ENCODE assay signal across 8 cellular contexts in the genomic region with DNA sequence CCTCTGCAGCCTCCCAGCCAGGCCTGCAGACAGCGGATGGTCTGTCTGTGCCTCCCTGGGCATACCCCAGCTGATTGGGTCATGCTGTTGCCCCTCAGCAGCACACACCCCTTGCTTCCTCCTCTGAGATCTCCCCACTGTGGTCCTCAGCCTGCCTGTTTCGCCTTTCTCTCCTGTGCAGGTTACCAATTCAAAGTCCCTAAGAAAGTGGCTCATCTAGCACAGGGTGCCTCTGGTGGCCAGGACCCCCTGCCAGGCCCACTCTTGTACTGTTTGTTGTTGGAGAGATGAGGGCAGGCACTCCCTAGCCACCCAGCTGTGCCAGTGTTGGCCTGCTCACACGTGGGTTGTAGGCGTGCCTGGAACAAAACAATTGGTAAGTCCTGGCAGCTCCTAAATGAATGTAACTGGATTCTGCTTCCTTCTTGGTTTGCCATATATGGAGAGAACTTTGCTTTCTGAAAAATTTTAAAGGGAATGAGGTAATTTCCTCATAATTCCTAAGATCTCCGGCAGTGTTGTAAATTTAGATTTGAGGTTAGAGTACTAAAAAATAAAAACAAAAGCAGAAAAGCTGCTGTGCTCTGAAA.
A peak's percentile ranks its signal among the peaks of the same experiment; 100 is the strongest.
DNase-seq lines count a peak whose midpoint lies in the region; ATAC-seq and TF ChIP-seq lines count a peak whose summit lies in the region.

No MANE protein-coding gene starts in this region.

- H3K36me3 ChIP-seq in PC-3 (ENCODE audit: low read depth, low read length), result no peaks in the 10 kb centered on the region
- no peaks in the 10 kb centered on the region for H3K36me3 ChIP-seq in CD8-positive, alpha-beta memory T cell (ENCODE audit: insufficient read depth, low read length)
- no peaks in the 10 kb centered on the region for H3K36me3 ChIP-seq in Karpas-422 (ENCODE audit: insufficient read depth, low read length)

- H3F3A ChIP-seq in PC-3 (ENCODE audit: low read length, unreplicated experiment), result no peaks in the 10 kb centered on the region

- H3K9me3 ChIP-seq in PC-3 (ENCODE audit: low read length), result no peaks in the 10 kb centered on the region
- no peaks in the 10 kb centered on the region for H3K9me3 ChIP-seq in CD8-positive, alpha-beta memory T cell (ENCODE audit: low read length)
- H3K9me3 ChIP-seq in Karpas-422 (ENCODE audit: low read length), result no peaks in the 10 kb centered on the region

- H3K36me3 Mint-ChIP-seq in CD8-positive, alpha-beta memory T cell, result no peaks in the 10 kb centered on the region

- H3K4me2 ChIP-seq in PC-3 (ENCODE audit: low read length) (peak overlapping the region; percentile 10; the same call in 1 of the 2 replicates), Karpas-422 (ENCODE audit: low read depth, low read length, poor library complexity, severe bottlenecking) (no peak overlapping the region)

- no TSS peak for BruUV-seq in PC-3 (replicated peaks; lab: Mats Ljungman, UMichigan)

- H3K27ac Mint-ChIP-seq in CD8-positive, alpha-beta memory T cell, result no peak overlapping the region

- H3K4me1 ChIP-seq in PC-3 (ENCODE audit: insufficient read depth, low read length) (peaks cover 26% of the 10 kb centered on the region), foreskin keratinocyte (peaks cover 10% of the 10 kb centered on the region), Karpas-422 (ENCODE audit: low read length) (no peaks in the 10 kb centered on the region)
- H3K4me1 ChIP-seq in CD8-positive, alpha-beta memory T cell (ENCODE audit: insufficient read depth, low read length), result no peaks in the 10 kb centered on the region

- no peaks in the 10 kb centered on the region for H3K9me2 ChIP-seq in PC-3 (replicated peaks; ENCODE audit: low read length)
- no peaks in the 10 kb centered on the region for H3K9me2 ChIP-seq in Karpas-422 (replicated peaks; ENCODE audit: insufficient read depth, low read length)

- H3K9ac ChIP-seq in PC-3 (ENCODE audit: low read length), result no peak overlapping the region
- H3K9ac ChIP-seq in Karpas-422 (ENCODE audit: low read length), result no peak overlapping the region

- H4K20me1 ChIP-seq in PC-3 (ENCODE audit: low read length) (peaks cover 21% of the 10 kb centered on the region; the same call in 1 of the 2 replicates), Karpas-422 (ENCODE audit: insufficient read depth, low read depth, low read length) (no peaks in the 10 kb centered on the region)

- intact Hi-C loops in PC-3 (cut with micrococcal nuclease), result no loop called here

- ATAC-seq in PC-3 (peak; percentile 76), foreskin keratinocyte (peak; percentile 70), HG02970 (IDR thresholded peaks at IDR 0.05; ENCODE audit: low FRiP score, unreplicated experiment) (no peak)

- no peak overlapping the region for H3K4me3 Mint-ChIP-seq in CD8-positive, alpha-beta memory T cell

- TF ChIP-seq CTCF in PC-3 (conservative IDR thresholded peaks at IDR 0.05; ENCODE audit: low read depth, low read length) (no peak), foreskin keratinocyte (conservative IDR thresholded peaks at IDR 0.05) (no peak)

- peak; percentile 61 for DNase-seq in GM04504 (ENCODE audit: low read depth)
- no peak for DNase-seq in PC-3
- peak; percentile 58 to 74 for DNase-seq in foreskin keratinocyte
- peak; percentile 92 for DNase-seq in putamen (ENCODE audit: low spot score)
- no peak for DNase-seq in CD8-positive, alpha-beta memory T cell
- no peak for DNase-seq in DMS53 treated with DMSO at 0.1 percent for 48 hours (lab: John Stamatoyannopoulos, UW; ENCODE audit: unreplicated experiment)
- DNase-seq in Karpas-422, result no peak

- peaks cover 96% of the 10 kb centered on the region for H3K79me2 ChIP-seq in PC-3 (ENCODE audit: low read length)
- H3K79me2 ChIP-seq in Karpas-422 (ENCODE audit: low read length), result no peaks in the 10 kb centered on the region

- POLR2A ChIA-PET in PC-3 (lab: Charles Lee; ENCODE audit: unreplicated experiment), result interaction anchor here (0.6 kb wide), 1 partner anchor 10 kb away, joined by 7 read pairs; no protein-coding TSS in a partner anchor
- POLR2A ChIA-PET in CD8-positive, alpha-beta memory T cell (lab: Charles Lee), result no interaction called here

- CTCF ChIA-PET in PC-3 (lab: Charles Lee), result interaction anchor here (0.9 kb wide), 1 partner anchor 9 kb away, joined by 3 read pairs; no protein-coding TSS in a partner anchor
- CTCF ChIA-PET in CD8-positive, alpha-beta memory T cell (lab: Charles Lee), result no interaction called here

- H3K27me3 Mint-ChIP-seq in CD8-positive, alpha-beta memory T cell, result peaks cover 4 to 22% of the 10 kb centered on the region in 2 donors

- no peaks in the 10 kb centered on the region for H3K4me1 Mint-ChIP-seq in CD8-positive, alpha-beta memory T cell

- no peak overlapping the region for H3K27ac ChIP-seq in PC-3 (ENCODE audit: low read length)
- H3K27ac ChIP-seq in foreskin keratinocyte, result no peak overlapping the region
- H3K27ac ChIP-seq in CD8-positive, alpha-beta memory T cell (ENCODE audit: low read depth, low read length), result no peak overlapping the region
- H3K27ac ChIP-seq in Karpas-422 (ENCODE audit: low read length), result no peak overlapping the region

- H3K9me3 Mint-ChIP-seq in CD8-positive, alpha-beta memory T cell, result peaks cover 0 to 2% (median 0%) of the 10 kb centered on the region in 5 donors

- H2AFZ ChIP-seq in PC-3 (ENCODE audit: low read length) (no peak overlapping the region), Karpas-422 (ENCODE audit: low read length) (no peak overlapping the region)

- H3K27me3 ChIP-seq in PC-3 (ENCODE audit: low read length), result no peaks in the 10 kb centered on the region
- H3K27me3 ChIP-seq in foreskin keratinocyte, result no peaks in the 10 kb centered on the region
- H3K27me3 ChIP-seq in CD8-positive, alpha-beta memory T cell (ENCODE audit: insufficient read depth, low read length, poor library complexity, severe bottlenecking), result no peaks in the 10 kb centered on the region
- no peaks in the 10 kb centered on the region for H3K27me3 ChIP-seq in Karpas-422 (ENCODE audit: low read length)

- no peak overlapping the region for H3K4me3 ChIP-seq in PC-3 (ENCODE audit: low read length)
- H3K4me3 ChIP-seq in CD8-positive, alpha-beta memory T cell (ENCODE audit: low read length), result no peak overlapping the region
- no peak overlapping the region for H3K4me3 ChIP-seq in Karpas-422 (ENCODE audit: low read length)

Comparison
In these comparisons a context has a peak if more than half of its experiments do, and no peak if none do; other contexts are left out.
1. DNase-seq: peak in GM04504 (single experiment), foreskin keratinocyte (2 of 2) and putamen (single experiment); none in PC-3 (single experiment), CD8-positive, alpha-beta memory T cell (0 of 5), DMS53 treated with DMSO at 0.1 percent for 48 hours (single experiment) and Karpas-422 (single experiment).